ENCODE assay signal across 1 cellular context in the genomic region with DNA sequence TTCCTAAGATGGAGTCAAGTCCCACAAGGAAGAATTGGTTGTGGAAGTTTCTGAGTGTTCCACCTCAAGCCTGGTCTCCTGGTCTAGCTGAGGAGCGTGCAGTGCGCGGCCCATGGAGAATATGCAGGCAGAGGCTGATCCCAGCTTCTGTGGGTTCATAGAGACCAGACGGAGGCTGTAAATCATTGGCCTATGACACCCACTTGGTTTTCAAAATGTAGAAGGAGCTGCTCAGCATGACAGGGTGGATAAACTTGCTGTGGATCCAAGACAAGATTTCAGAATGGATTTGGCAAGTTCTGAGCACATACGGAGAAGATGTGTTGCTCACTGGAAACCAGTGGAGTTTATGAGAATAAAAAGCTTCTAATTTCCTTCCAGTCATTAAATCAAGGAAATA.
TF ChIP-seq lines count a peak whose summit lies in the region.

No MANE protein-coding gene starts in this region.

TF ChIP-seq in GM23338, 12 proteins besides CTCF, POLR2A, EP300 and RAD21:
- TF ChIP-seq, protein P1, sequence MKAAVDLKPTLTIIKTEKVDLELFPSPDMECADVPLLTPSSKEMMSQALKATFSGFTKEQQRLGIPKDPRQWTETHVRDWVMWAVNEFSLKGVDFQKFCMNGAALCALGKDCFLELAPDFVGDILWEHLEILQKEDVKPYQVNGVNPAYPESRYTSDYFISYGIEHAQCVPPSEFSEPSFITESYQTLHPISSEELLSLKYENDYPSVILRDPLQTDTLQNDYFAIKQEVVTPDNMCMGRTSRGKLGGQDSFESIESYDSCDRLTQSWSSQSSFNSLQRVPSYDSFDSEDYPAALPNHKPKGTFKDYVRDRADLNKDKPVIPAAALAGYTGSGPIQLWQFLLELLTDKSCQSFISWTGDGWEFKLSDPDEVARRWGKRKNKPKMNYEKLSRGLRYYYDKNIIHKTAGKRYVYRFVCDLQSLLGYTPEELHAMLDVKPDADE (IDR thresholded peaks at IDR 0.05), result no peak
- TF ChIP-seq, protein P2, sequence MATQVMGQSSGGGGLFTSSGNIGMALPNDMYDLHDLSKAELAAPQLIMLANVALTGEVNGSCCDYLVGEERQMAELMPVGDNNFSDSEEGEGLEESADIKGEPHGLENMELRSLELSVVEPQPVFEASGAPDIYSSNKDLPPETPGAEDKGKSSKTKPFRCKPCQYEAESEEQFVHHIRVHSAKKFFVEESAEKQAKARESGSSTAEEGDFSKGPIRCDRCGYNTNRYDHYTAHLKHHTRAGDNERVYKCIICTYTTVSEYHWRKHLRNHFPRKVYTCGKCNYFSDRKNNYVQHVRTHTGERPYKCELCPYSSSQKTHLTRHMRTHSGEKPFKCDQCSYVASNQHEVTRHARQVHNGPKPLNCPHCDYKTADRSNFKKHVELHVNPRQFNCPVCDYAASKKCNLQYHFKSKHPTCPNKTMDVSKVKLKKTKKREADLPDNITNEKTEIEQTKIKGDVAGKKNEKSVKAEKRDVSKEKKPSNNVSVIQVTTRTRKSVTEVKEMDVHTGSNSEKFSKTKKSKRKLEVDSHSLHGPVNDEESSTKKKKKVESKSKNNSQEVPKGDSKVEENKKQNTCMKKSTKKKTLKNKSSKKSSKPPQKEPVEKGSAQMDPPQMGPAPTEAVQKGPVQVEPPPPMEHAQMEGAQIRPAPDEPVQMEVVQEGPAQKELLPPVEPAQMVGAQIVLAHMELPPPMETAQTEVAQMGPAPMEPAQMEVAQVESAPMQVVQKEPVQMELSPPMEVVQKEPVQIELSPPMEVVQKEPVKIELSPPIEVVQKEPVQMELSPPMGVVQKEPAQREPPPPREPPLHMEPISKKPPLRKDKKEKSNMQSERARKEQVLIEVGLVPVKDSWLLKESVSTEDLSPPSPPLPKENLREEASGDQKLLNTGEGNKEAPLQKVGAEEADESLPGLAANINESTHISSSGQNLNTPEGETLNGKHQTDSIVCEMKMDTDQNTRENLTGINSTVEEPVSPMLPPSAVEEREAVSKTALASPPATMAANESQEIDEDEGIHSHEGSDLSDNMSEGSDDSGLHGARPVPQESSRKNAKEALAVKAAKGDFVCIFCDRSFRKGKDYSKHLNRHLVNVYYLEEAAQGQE (IDR thresholded peaks at IDR 0.05; ENCODE audit: unreplicated experiment), result no peak
- TF ChIP-seq CREB1 (CRISPR knock-in tag; IDR thresholded peaks at IDR 0.05; ENCODE audit: low read depth) (no peak), ZNF114 (CRISPR knock-in tag; IDR thresholded peaks at IDR 0.05) (no peak), JUNB (IDR thresholded peaks at IDR 0.05; ENCODE audit: unreplicated experiment) (no peak), EZH2 (IDR thresholded peaks at IDR 0.05; ENCODE audit: low read depth, unreplicated experiment) (no peak), ZNF331 (CRISPR knock-in tag; IDR thresholded peaks at IDR 0.05; ENCODE audit: low read depth) (no peak), POLR2AphosphoS5 (IDR thresholded peaks at IDR 0.05; ENCODE audit: low read depth) (no peak)
- TF ChIP-seq, protein P3, sequence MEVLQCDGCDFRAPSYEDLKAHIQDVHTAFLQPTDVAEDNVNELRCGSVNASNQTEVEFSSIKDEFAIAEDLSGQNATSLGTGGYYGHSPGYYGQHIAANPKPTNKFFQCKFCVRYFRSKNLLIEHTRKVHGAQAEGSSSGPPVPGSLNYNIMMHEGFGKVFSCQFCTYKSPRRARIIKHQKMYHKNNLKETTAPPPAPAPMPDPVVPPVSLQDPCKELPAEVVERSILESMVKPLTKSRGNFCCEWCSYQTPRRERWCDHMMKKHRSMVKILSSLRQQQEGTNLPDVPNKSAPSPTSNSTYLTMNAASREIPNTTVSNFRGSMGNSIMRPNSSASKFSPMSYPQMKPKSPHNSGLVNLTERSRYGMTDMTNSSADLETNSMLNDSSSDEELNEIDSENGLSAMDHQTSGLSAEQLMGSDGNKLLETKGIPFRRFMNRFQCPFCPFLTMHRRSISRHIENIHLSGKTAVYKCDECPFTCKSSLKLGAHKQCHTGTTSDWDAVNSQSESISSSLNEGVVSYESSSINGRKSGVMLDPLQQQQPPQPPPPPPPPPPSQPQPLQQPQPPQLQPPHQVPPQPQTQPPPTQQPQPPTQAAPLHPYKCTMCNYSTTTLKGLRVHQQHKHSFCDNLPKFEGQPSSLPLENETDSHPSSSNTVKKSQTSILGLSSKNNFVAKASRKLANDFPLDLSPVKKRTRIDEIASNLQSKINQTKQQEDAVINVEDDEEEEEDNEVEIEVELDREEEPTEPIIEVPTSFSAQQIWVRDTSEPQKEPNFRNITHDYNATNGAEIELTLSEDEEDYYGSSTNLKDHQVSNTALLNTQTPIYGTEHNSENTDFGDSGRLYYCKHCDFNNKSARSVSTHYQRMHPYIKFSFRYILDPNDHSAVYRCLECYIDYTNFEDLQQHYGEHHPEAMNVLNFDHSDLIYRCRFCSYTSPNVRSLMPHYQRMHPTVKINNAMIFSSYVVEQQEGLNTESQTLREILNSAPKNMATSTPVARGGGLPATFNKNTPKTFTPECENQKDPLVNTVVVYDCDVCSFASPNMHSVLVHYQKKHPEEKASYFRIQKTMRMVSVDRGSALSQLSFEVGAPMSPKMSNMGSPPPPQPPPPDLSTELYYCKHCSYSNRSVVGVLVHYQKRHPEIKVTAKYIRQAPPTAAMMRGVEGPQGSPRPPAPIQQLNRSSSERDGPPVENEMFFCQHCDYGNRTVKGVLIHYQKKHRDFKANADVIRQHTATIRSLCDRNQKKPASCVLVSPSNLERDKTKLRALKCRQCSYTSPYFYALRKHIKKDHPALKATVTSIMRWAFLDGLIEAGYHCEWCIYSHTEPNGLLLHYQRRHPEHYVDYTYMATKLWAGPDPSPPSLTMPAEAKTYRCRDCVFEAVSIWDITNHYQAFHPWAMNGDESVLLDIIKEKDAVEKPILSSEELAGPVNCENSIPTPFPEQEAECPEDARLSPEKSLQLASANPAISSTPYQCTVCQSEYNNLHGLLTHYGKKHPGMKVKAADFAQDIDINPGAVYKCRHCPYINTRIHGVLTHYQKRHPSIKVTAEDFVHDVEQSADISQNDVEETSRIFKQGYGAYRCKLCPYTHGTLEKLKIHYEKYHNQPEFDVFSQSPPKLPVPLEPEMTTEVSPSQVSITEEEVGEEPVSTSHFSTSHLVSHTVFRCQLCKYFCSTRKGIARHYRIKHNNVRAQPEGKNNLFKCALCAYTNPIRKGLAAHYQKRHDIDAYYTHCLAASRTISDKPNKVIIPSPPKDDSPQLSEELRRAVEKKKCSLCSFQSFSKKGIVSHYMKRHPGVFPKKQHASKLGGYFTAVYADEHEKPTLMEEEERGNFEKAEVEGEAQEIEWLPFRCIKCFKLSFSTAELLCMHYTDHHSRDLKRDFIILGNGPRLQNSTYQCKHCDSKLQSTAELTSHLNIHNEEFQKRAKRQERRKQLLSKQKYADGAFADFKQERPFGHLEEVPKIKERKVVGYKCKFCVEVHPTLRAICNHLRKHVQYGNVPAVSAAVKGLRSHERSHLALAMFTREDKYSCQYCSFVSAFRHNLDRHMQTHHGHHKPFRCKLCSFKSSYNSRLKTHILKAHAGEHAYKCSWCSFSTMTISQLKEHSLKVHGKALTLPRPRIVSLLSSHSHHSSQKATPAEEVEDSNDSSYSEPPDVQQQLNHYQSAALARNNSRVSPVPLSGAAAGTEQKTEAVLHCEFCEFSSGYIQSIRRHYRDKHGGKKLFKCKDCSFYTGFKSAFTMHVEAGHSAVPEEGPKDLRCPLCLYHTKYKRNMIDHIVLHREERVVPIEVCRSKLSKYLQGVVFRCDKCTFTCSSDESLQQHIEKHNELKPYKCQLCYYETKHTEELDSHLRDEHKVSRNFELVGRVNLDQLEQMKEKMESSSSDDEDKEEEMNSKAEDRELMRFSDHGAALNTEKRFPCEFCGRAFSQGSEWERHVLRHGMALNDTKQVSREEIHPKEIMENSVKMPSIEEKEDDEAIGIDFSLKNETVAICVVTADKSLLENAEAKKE (CRISPR knock-in tag; IDR thresholded peaks at IDR 0.05), result no peak
